Comparison of ENCODE assay signal across 24 cellular contexts in the genomic region with DNA sequence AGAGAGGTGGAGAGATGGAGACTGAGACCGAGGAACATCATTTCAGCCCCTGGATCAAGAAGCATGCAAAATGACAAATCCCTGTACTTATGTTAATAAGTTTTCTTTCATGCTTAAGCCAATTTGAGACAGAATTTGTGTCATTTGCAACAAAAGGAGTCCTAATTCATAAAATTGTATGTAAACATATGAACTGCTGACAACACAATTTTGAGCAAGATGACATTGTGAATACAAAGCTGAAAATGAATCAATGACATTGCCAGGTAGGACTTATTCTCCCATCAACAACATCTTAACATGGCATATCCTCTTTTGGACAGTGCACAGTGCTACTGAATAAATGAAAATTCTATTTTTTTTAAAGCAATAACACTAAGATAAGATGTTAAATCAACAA.
A peak's percentile ranks its signal among the peaks of the same experiment; 100 is the strongest.
DNase-seq lines count a peak whose midpoint lies in the region; ATAC-seq, FAIRE-seq and TF ChIP-seq lines count a peak whose summit lies in the region.
"Had no signal": no experiment of that assay in that cellular context is flagged by ENCODE, and none has a peak within 500 bp of the region (broad histone marks: within the 10 kb centered on the region; RNA-seq: fewer than 3 reads in every experiment).

No MANE protein-coding gene starts in this region.

- CTCF ChIA-PET in HepG2 (lab: Yijun Ruan, JAX; ENCODE audit: low intra/inter-chr PET ratio, low total read pairs) (no interaction called here), K562 (lab: Yijun Ruan, JAX; ENCODE audit: low intra/inter-chr PET ratio) (no interaction called here)

- H3K9me3 ChIP-seq in HepG2 (ENCODE audit: low read length) (no peaks in the 10 kb centered on the region), right lobe of liver (no peaks in the 10 kb centered on the region), K562 (replicated peaks; ENCODE audit: control insufficient read depth, insufficient read depth, low read depth, low read length) (no peaks in the 10 kb centered on the region), trophoblast cell (ENCODE audit: insufficient read depth, low read depth, low read length) (no peaks in the 10 kb centered on the region), HAP-1 (no peaks in the 10 kb centered on the region)

- H3K9me1 ChIP-seq in K562 (ENCODE audit: control insufficient read depth, insufficient read depth, low read length), result no peaks in the 10 kb centered on the region

- H3K36me3 ChIP-seq in HepG2 (replicated peaks in 1 of 2; ENCODE audit: control insufficient read depth in 1 of 2, insufficient read depth in 2 of 2, low read length in 2 of 2) (no peaks in the 10 kb centered on the region), right lobe of liver (no peaks in the 10 kb centered on the region), GM23338 (ENCODE audit: insufficient read depth) (no peaks in the 10 kb centered on the region; the same call in 1 of the 2 replicates), K562 (ENCODE audit: control insufficient read depth, insufficient read depth, low read length) (no peaks in the 10 kb centered on the region), trophoblast cell (ENCODE audit: control insufficient read depth in 1 of 2, insufficient read depth in 2 of 2, low read length in 2 of 2) (no peaks in the 10 kb centered on the region), HAP-1 (replicated peaks) (no peaks in the 10 kb centered on the region)
- H3K36me3 ChIP-seq: BLaER1 treated with 17β-estradiol and CSF1 and Interleukin-3, amounts not matched to agents 10 nM and 100 nM had no signal

- peaks cover 4% of the 10 kb centered on the region for H3K27me3 Mint-ChIP-seq in GM23338 (ENCODE audit: insufficient read depth, low read depth, poor library complexity)
- H3K27me3 Mint-ChIP-seq: CD4-positive, alpha-beta T cell had no signal

- POLR2A ChIA-PET in HepG2 (lab: Yijun Ruan, JAX) (no interaction called here), K562 (lab: Yijun Ruan, JAX) (no interaction called here)

- H4K12ac ChIP-seq in trophoblast cell (ENCODE audit: low read depth, low read length), result no peak overlapping the region

- no peak overlapping the region for H3K4ac ChIP-seq in trophoblast cell (ENCODE audit: low read depth, low read length)

- TF ChIP-seq CTCF in HepG2 (CRISPR knock-in tag; IDR thresholded peaks at IDR 0.05), result no peak
- TF ChIP-seq CTCF in right lobe of liver (IDR thresholded peaks at IDR 0.05), result no peak
- no peak for TF ChIP-seq CTCF in GM23338 (conservative IDR thresholded peaks at IDR 0.05; ENCODE audit: low read depth in 2 of 2)
- TF ChIP-seq CTCF in K562 (IDR thresholded peaks at IDR 0.05 in 2 of 3, conservative IDR thresholded peaks at IDR 0.05 in 1 of 3; ENCODE audit: insufficient read depth in 2 of 3, low read depth in 1 of 3, low read length in 3 of 3), result no peak

- in situ Hi-C loops in HepG2 (cut with HindIII; ENCODE audit: extremely low pct_ligation_motif_present, low pct_unique_long_range_greater_than_20kb) (no loop called here), K562 (cut with MboI) (no loop called here), HAP-1 (cut with MboI; ENCODE audit: low sequenced_read_pairs) (no loop called here)

- H4K91ac ChIP-seq in trophoblast cell (ENCODE audit: low read depth, low read length), result peak overlapping the region; percentile 67

- peaks cover 10% of the 10 kb centered on the region; the same call in 2 of the 3 replicates for H3K4me1 Mint-ChIP-seq in GM23338
- H3K4me1 Mint-ChIP-seq: B cell had no signal

- intact Hi-C loops in HepG2 (cut with micrococcal nuclease; ENCODE audit: unreplicated experiment) (no loop called here), right lobe of liver (cut with DNase I) (no loop called here), K562 (cut with micrococcal nuclease) (no loop called here)

- H4K8ac ChIP-seq in trophoblast cell (ENCODE audit: low read depth, low read length), result no peak overlapping the region

- TF ChIP-seq RAD21 in HepG2 (CRISPR knock-in tag; IDR thresholded peaks at IDR 0.05), result no peak
- no peak for TF ChIP-seq RAD21 in K562 (CRISPR knock-in tag; conservative IDR thresholded peaks at IDR 0.05 in 1 of 2, IDR thresholded peaks at IDR 0.05 in 1 of 2)

- no peaks in the 10 kb centered on the region for H3K36me3 Mint-ChIP-seq in GM23338 (ENCODE audit: low read depth)
- H3K36me3 Mint-ChIP-seq: CD8-positive, alpha-beta T cell had no signal

- no peaks in the 10 kb centered on the region for H4K20me1 ChIP-seq in HepG2 (ENCODE audit: insufficient read depth, low read length)
- no peaks in the 10 kb centered on the region for H4K20me1 ChIP-seq in GM23338 (replicated peaks; ENCODE audit: insufficient read depth)
- H4K20me1 ChIP-seq in K562 (replicated peaks; ENCODE audit: control insufficient read depth, insufficient read depth, low read length), result no peaks in the 10 kb centered on the region
- H4K20me1 ChIP-seq: BLaER1 treated with 17β-estradiol and CSF1 and Interleukin-3, amounts not matched to agents 10 nM and 100 nM had no signal

- no peak overlapping the region for H3K18ac ChIP-seq in trophoblast cell (ENCODE audit: low read length)

- FAIRE-seq in HepG2 (lab: Jason Lieb, UNC) (no peak), K562 (lab: Jason Lieb, UNC) (no peak)
- FAIRE-seq: A204.1, D721Med, G401.6, GM12891, GM19239 had no signal

- peaks cover 7% of the 10 kb centered on the region for H3K79me1 ChIP-seq in trophoblast cell (ENCODE audit: low read length)

- no peak for TF ChIP-seq POLR2A in HepG2 (IDR thresholded peaks at IDR 0.05; ENCODE audit: insufficient read depth in 1 of 2, low read depth in 2 of 2, low read length in 2 of 2)
- TF ChIP-seq POLR2A in right lobe of liver (IDR thresholded peaks at IDR 0.05), result no peak
- TF ChIP-seq POLR2A in K562 (conservative IDR thresholded peaks at IDR 0.05), result no peak

- H3K4me1 ChIP-seq in HepG2 (ENCODE audit: insufficient read depth, low read length) (peaks cover 7% of the 10 kb centered on the region; the same call in 1 of the 2 replicates), right lobe of liver (no peaks in the 10 kb centered on the region), GM23338 (ENCODE audit: insufficient read depth) (peaks cover 5% of the 10 kb centered on the region; the same call in 1 of the 2 replicates), K562 (replicated peaks in 1 of 2; ENCODE audit: control insufficient read depth in 2 of 2, insufficient read depth in 2 of 2, low read length in 2 of 2) (no peaks in the 10 kb centered on the region), trophoblast cell (ENCODE audit: control insufficient read depth in 1 of 2, insufficient read depth in 2 of 2, low read length in 2 of 2) (peaks cover 7% of the 10 kb centered on the region in 2 experiments), HAP-1 (peaks cover 8% of the 10 kb centered on the region)

- peaks cover 9% of the 10 kb centered on the region; the same call in 2 of the 3 replicates for H3K9me3 Mint-ChIP-seq in GM23338

- WGBS in HepG2 (ENCODE audit: low lambda C conversion rate), result 40% methylated on average over 1 of the region's 1 CpG
- 91% methylated on average over 1 of the region's 1 CpG for WGBS in right lobe of liver (ENCODE audit: insufficient coverage, low coverage, low lambda C conversion rate, missing lambda C conversion rate)
- 0% methylated on average over 1 of the region's 1 CpG for WGBS in K562 (ENCODE audit: insufficient coverage, low coverage, missing lambda C conversion rate)
- WGBS in trophoblast cell (ENCODE audit: extremely low coverage, insufficient coverage, insufficient read length), result no CpG with 5 or more reads among the region's 1 CpG

- ATAC-seq in HepG2, result no peak
- no peak for ATAC-seq in right lobe of liver
- no peak for ATAC-seq in GM23338
- no peak for ATAC-seq in K562
- ATAC-seq: CD8-positive, alpha-beta T cell had no signal

- H3K27me3 ChIP-seq in HepG2 (ENCODE audit: control insufficient read depth in 1 of 2, insufficient read depth in 2 of 2, low read length in 2 of 2), result no peaks in the 10 kb centered on the region
- no peaks in the 10 kb centered on the region for H3K27me3 ChIP-seq in right lobe of liver
- no peaks in the 10 kb centered on the region for H3K27me3 ChIP-seq in GM23338 (ENCODE audit: insufficient read depth)
- H3K27me3 ChIP-seq in K562 (ENCODE audit: control insufficient read depth in 2 of 2, insufficient read depth in 2 of 2, low read length in 2 of 2), result no peaks in the 10 kb centered on the region
- no peaks in the 10 kb centered on the region for H3K27me3 ChIP-seq in trophoblast cell (ENCODE audit: insufficient read depth, low read length)
- no peaks in the 10 kb centered on the region for H3K27me3 ChIP-seq in HAP-1 (ENCODE audit: low read depth)
- H3K27me3 ChIP-seq: BLaER1 treated with 17β-estradiol and CSF1 and Interleukin-3, amounts not matched to agents 10 nM and 100 nM had no signal

- H3K4me3 ChIP-seq in HepG2 (replicated peaks in 1 of 3; ENCODE audit: insufficient read depth in 1 of 3, low read depth in 2 of 3, low read length in 3 of 3) (no peak overlapping the region), right lobe of liver (no peak overlapping the region), GM23338 (no peak overlapping the region), K562 (no peak overlapping the region), trophoblast cell (ENCODE audit: low read depth, low read length) (no peak overlapping the region), HAP-1 (no peak overlapping the region)
- H3K4me3 ChIP-seq: BLaER1 treated with 17β-estradiol and CSF1 and Interleukin-3, amounts not matched to agents 10 nM and 100 nM had no signal

- H3K4me2 ChIP-seq in HepG2 (ENCODE audit: low read depth, low read length) (no peak overlapping the region), GM23338 (no peak overlapping the region), K562 (ENCODE audit: insufficient read depth, low read length) (no peak overlapping the region), trophoblast cell (ENCODE audit: low read length) (no peak overlapping the region)
- H3K4me2 ChIP-seq: BLaER1 treated with 17β-estradiol and CSF1 and Interleukin-3, amounts not matched to agents 10 nM and 100 nM had no signal

- H3F3A ChIP-seq in GM23338 (replicated peaks; ENCODE audit: low read depth), result no peaks in the 10 kb centered on the region

- peak overlapping the region; percentile 1 for H2BK12ac ChIP-seq in trophoblast cell (ENCODE audit: low read length)

- no peak overlapping the region for H3K4me3 Mint-ChIP-seq in GM23338
- H3K4me3 Mint-ChIP-seq: B cell; CD4-positive, alpha-beta T cell; CD8-positive, alpha-beta T cell had no signal

- peaks cover 9% of the 10 kb centered on the region; the same call in 1 of the 2 replicates for H3K9me2 ChIP-seq in GM23338 (ENCODE audit: insufficient read depth)

- no peak overlapping the region for H2AFZ ChIP-seq in HepG2 (ENCODE audit: low read length)
- peak overlapping the region; percentile 47; the same call in 1 of the 2 replicates for H2AFZ ChIP-seq in GM23338
- H2AFZ ChIP-seq in K562 (ENCODE audit: low read depth, low read length), result no peak overlapping the region
- no peak overlapping the region for H2AFZ ChIP-seq in trophoblast cell (ENCODE audit: insufficient read depth, low read length, poor library complexity)

- H3K9ac ChIP-seq in HepG2 (ENCODE audit: insufficient read depth, low read depth, low read length) (no peak overlapping the region), K562 (ENCODE audit: insufficient read depth in 1 of 2, low read depth in 2 of 2, low read length in 2 of 2) (no peak overlapping the region), trophoblast cell (ENCODE audit: low read length) (no peak overlapping the region)
- H3K9ac ChIP-seq: BLaER1 treated with 17β-estradiol and CSF1 and Interleukin-3, amounts not matched to agents 10 nM and 100 nM had no signal

- DNase-seq in HepG2 (ENCODE audit: low spot score) (no peak), right lobe of liver (no peak), GM23338 (ENCODE audit: low spot score) (no peak), K562 (ENCODE audit: extremely low read depth in 1 of 4, low spot score in 3 of 4) (no peak), trophoblast cell (no peak), HAP-1 (ENCODE audit: low spot score in 2 of 2) (no peak)
- DNase-seq in activated T-cell treated with anti-CD3 and anti-CD28 coated beads, Interleukin-2, amount 50 U/mL, for 48 hours, result no peak
- DNase-seq in activated CD4-positive, alpha-beta T cell treated with anti-CD3 and anti-CD28 coated beads for 1 hour, result no peak
- DNase-seq: 8988T; AML-193; Caco-2; Calu3; CD4-positive, alpha-beta T cell; CD8-positive, alpha-beta T cell; DMS79 treated with DMSO at 0.1 percent for 48 hours; GF-D8 had no signal

- H2BK120ac ChIP-seq in trophoblast cell (ENCODE audit: insufficient read depth, low read length, poor library complexity), result no peak overlapping the region

- no peak for TF ChIP-seq EP300 in HepG2 (IDR thresholded peaks at IDR 0.05; ENCODE audit: low read depth in 2 of 2, low read length in 2 of 2)
- no peak for TF ChIP-seq EP300 in HepG2 (CRISPR knock-in tag; IDR thresholded peaks at IDR 0.05; ENCODE audit: borderline replicate concordance)
- no peak for TF ChIP-seq EP300 in K562 (IDR thresholded peaks at IDR 0.05; ENCODE audit: low read length)

- BruUV-seq in HepG2 (replicated peaks; lab: Mats Ljungman, UMichigan) (no TSS peak), K562 (replicated peaks; lab: Mats Ljungman, UMichigan) (no TSS peak)

- no peak overlapping the region for H3K23ac ChIP-seq in trophoblast cell (ENCODE audit: low read length)

- H3K27ac ChIP-seq in HepG2 (ENCODE audit: extremely low read length, insufficient read depth, low read length) (no peak overlapping the region), right lobe of liver (no peak overlapping the region), GM23338 (ENCODE audit: low read depth) (no peak overlapping the region), K562 (ENCODE audit: extremely low read depth, low read depth, low read length) (no peak overlapping the region), trophoblast cell (ENCODE audit: low read depth, low read length) (no peak overlapping the region)
- H3K27ac ChIP-seq: BLaER1 treated with 17β-estradiol and CSF1 and Interleukin-3, amounts not matched to agents 10 nM and 100 nM; C4-2B had no signal

- H2AK5ac ChIP-seq in trophoblast cell (ENCODE audit: low read length), result no peak overlapping the region

- H3K79me2 ChIP-seq in HepG2 (ENCODE audit: insufficient read depth, low read length), result no peaks in the 10 kb centered on the region
- no peaks in the 10 kb centered on the region for H3K79me2 ChIP-seq in GM23338 (replicated peaks; ENCODE audit: insufficient read depth)
- no peaks in the 10 kb centered on the region for H3K79me2 ChIP-seq in K562 (ENCODE audit: control insufficient read depth, insufficient read depth, low read length)
- H3K79me2 ChIP-seq in trophoblast cell (ENCODE audit: control insufficient read depth, insufficient read depth, low read length, poor library complexity), result no peaks in the 10 kb centered on the region

- H2BK5ac ChIP-seq in trophoblast cell (ENCODE audit: low read depth, low read length, poor library complexity), result no peak overlapping the region

- no peak overlapping the region for H3K27ac Mint-ChIP-seq in GM23338
- H3K27ac Mint-ChIP-seq: B cell; CD4-positive, alpha-beta T cell; CD8-positive, alpha-beta T cell had no signal

- no peak overlapping the region for H3K14ac ChIP-seq in trophoblast cell (ENCODE audit: low read length)

Comparison
In these comparisons a context has a peak if more than half of its experiments do, and no peak if none do; other contexts are left out.
1. Of the 241 proteins assayed by ChIP-seq in both HepG2 and K562: peak only in HepG2: MAFK; only in K562: none; in both: MAFF; in neither: 239.